8 cellular contexts compared by ENCODE assay signal in the genomic region with DNA sequence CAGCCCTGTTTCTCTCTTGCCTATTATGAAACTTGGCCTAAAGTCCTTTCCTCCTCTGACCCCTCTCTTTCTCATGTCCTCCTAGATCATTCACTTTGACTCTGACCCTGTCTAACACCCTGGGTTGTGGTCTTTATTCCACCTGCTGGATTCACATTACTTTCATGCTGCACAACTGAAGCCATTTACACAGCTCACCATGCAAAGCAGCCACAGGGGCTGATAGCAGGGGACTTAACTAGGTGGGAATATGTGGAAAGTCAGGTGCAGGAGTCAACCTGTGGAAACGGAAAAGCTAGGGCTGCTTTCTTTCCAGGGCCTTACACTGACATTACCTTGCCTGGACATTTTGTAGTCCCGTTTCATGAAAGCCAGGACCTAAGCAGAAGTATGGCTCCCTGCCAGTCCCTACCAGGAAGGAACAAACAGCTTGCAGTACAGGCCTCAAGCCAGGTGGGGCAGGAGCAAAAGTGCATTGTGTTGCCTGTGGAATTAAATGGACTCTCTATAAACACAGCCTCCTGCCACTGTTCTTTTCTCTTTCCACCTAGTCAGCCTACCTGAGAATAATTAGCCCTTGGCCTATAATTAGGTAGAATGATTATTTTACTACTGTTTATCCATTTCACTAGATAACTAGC. TPM values are rescaled to one million over a fixed set of nuclear protein-coding genes. Genes with fewer than 3 reads are reported as not detected.
DNase-seq lines count a peak whose midpoint lies in the region; ATAC-seq, FAIRE-seq and TF ChIP-seq lines count a peak whose summit lies in the region.

No MANE protein-coding gene starts in this region.

- TF ChIP-seq CTCF in activated B cell treated with CpG ODN at 0.5 μM for 24 hours (IDR thresholded peaks at IDR 0.05) (no peak), left ventricle myocardium inferior (IDR thresholded peaks at IDR 0.05; ENCODE audit: borderline replicate concordance) (peak; percentile 64)

- WGBS in small intestine, 3 donors, result 8 to 28% (median 27%) methylated on average over 2 of the region's 2 CpGs

- no peak for FAIRE-seq in small intestine (lab: Jason Lieb, UNC)

- H3K27me3 ChIP-seq in left ventricle myocardium inferior (ENCODE audit: low read depth) (no peaks in the 10 kb centered on the region), small intestine (ENCODE audit: control insufficient read depth in 2 of 2, insufficient read depth in 2 of 2, low read length in 2 of 2) (no peaks in the 10 kb centered on the region)

- H3K9me3 Mint-ChIP-seq in activated B cell treated with CpG ODN at 0.5 μM for 24 hours, result no peaks in the 10 kb centered on the region

- peak; percentile 15 for DNase-seq in stimulated activated CD4-positive, alpha-beta T cell treated with anti-CD3 and anti-CD28 coated beads, Interleukin-1b, Interleukin-23, amount 100 ng/mL, for 48 hours
- DNase-seq in stimulated activated CD4-positive, alpha-beta T cell treated with anti-CD3 and anti-CD28 coated beads, Interleukin-2, amount 100 ng/mL, for 24 hours, result no peak
- DNase-seq in NCI-H1417 (lab: John Stamatoyannopoulos, UW), result peak in 2 of 3 experiments; percentile 91 to 97
- DNase-seq in activated B cell treated with CpG ODN at 0.5 μM for 24 hours, result no peak
- DNase-seq in left ventricle myocardium inferior, result peak; percentile 65
- DNase-seq in small intestine, result peak; percentile 89

- H3K4me1 ChIP-seq in left ventricle myocardium inferior (peaks cover 48% of the 10 kb centered on the region), small intestine (ENCODE audit: control insufficient read depth in 2 of 2, insufficient read depth in 1 of 2, low read depth in 1 of 2, low read length in 1 of 2) (peaks cover 0 to 4% of the 10 kb centered on the region in 2 donors)

- no peaks in the 10 kb centered on the region for H3K4me1 Mint-ChIP-seq in activated B cell treated with CpG ODN at 0.5 μM for 24 hours

- ATAC-seq in activated B cell treated with CpG ODN at 0.5 μM for 24 hours (ENCODE audit: low read depth) (peak; percentile 56), HG03039 (IDR thresholded peaks at IDR 0.05; ENCODE audit: unreplicated experiment) (no peak), GM21526 (IDR thresholded peaks at IDR 0.05; ENCODE audit: low FRiP score, unreplicated experiment) (no peak)

- H3K36me3 ChIP-seq in left ventricle myocardium inferior (no peaks in the 10 kb centered on the region), small intestine (ENCODE audit: control insufficient read depth in 2 of 2, insufficient read depth in 2 of 2, low read length in 2 of 2) (no peaks in the 10 kb centered on the region)

- intact Hi-C loops in activated B cell treated with CpG ODN at 0.5 μM for 24 hours (cut with micrococcal nuclease), result no loop called here
- intact Hi-C loops in left ventricle myocardium inferior (cut with micrococcal nuclease), result no loop called here

- H3K4me3 ChIP-seq in left ventricle myocardium inferior (no peak overlapping the region), small intestine (ENCODE audit: low read depth in 1 of 2, low read length in 2 of 2) (no peak overlapping the region)

- CTCF ChIA-PET in activated B cell treated with CpG ODN at 0.5 μM for 24 hours (lab: Charles Lee), result interaction anchor here (0.9 kb wide), 1 partner anchor 20 kb away, joined by 4 read pairs; no protein-coding TSS in a partner anchor

- H3K27ac ChIP-seq in left ventricle myocardium inferior (replicated peaks) (peak overlapping the region; percentile 67), small intestine (ENCODE audit: low read depth in 1 of 2, low read length in 1 of 2) (no peak overlapping the region)

- H3K27ac Mint-ChIP-seq in activated B cell treated with CpG ODN at 0.5 μM for 24 hours, result no peak overlapping the region

- POLR2A ChIA-PET in activated B cell treated with CpG ODN at 0.5 μM for 24 hours (lab: Charles Lee), result no interaction called here

- H3K27me3 Mint-ChIP-seq in activated B cell treated with CpG ODN at 0.5 μM for 24 hours, result peaks cover 20% of the 10 kb centered on the region

- H3K4me3 Mint-ChIP-seq in activated B cell treated with CpG ODN at 0.5 μM for 24 hours, result no peak overlapping the region

- H3K36me3 Mint-ChIP-seq in activated B cell treated with CpG ODN at 0.5 μM for 24 hours (ENCODE audit: low read depth), result no peaks in the 10 kb centered on the region

- H3K9me3 ChIP-seq in left ventricle myocardium inferior (replicated peaks) (no peaks in the 10 kb centered on the region), small intestine (ENCODE audit: control insufficient read depth, low read depth) (no peaks in the 10 kb centered on the region)

RNA-seq across cellular contexts. Expression of a gene that starts 11.8 kb away (rescaled TPM):
- total RNA-seq in activated B cell treated with CpG ODN at 0.5 μM for 24 hours, result 4.6 and 6.3 TPM in 2 replicates
- total RNA-seq in left ventricle myocardium inferior, result 57.4 TPM
- 10 to 100 TPM in 1 of 3 donors, 1 to 10 TPM in 2; 2.9 to 11.1 (median 3.0) TPM for polyA plus RNA-seq in small intestine

RNA-seq across cellular contexts. Expression of a gene that starts 50.5 kb away (rescaled TPM):
- total RNA-seq in activated B cell treated with CpG ODN at 0.5 μM for 24 hours (84.4 and 92.1 TPM in 2 replicates), left ventricle myocardium inferior (31.4 TPM)
- 10 to 100 TPM; 27.5 to 50.4 (median 29.2) TPM for polyA plus RNA-seq in small intestine

Comparison
In these comparisons a context has a peak if more than half of its experiments do, and no peak if none do; other contexts are left out.
1. DNase-seq: peak in stimulated activated CD4-positive, alpha-beta T cell treated with anti-CD3 and anti-CD28 coated beads, Interleukin-1b, Interleukin-23, amount 100 ng/mL, for 48 hours (single experiment), NCI-H1417 (2 of 3), left ventricle myocardium inferior (single experiment) and small intestine (single experiment); none in stimulated activated CD4-positive, alpha-beta T cell treated with anti-CD3 and anti-CD28 coated beads, Interleukin-2, amount 100 ng/mL, for 24 hours (0 of 2) and activated B cell treated with CpG ODN at 0.5 μM for 24 hours (single experiment).